Comparison of ENCODE assay signal across 8 cellular contexts in genomic region chr1:93848352-93848883, GRCh38. TPM values are rescaled to one million over a fixed set of nuclear protein-coding genes. Genes with fewer than 3 reads are reported as not detected.
DNase-seq lines count a peak whose midpoint lies in the region; ATAC-seq and TF ChIP-seq lines count a peak whose summit lies in the region.

No MANE protein-coding gene starts in this region.

- peak overlapping the region; percentile 98 for H3K4me3 Mint-ChIP-seq in central memory CD8-positive, alpha-beta T cell
- H3K4me3 Mint-ChIP-seq in naive thymus-derived CD8-positive, alpha-beta T cell, result peak overlapping the region; percentile 89 to 99 (median 96)

- H3K9me3 Mint-ChIP-seq in central memory CD8-positive, alpha-beta T cell, result peaks cover 5% of the 10 kb centered on the region
- H3K9me3 Mint-ChIP-seq in naive thymus-derived CD8-positive, alpha-beta T cell, result peaks cover 0 to 8% (median 0%) of the 10 kb centered on the region in 9 donors

- no peak overlapping the region for H3K9ac ChIP-seq in HUES64 (ENCODE audit: low read depth, low read length)

- H3K4me1 ChIP-seq in HUES64 (ENCODE audit: insufficient read depth, low read length), result peaks cover 6% of the 10 kb centered on the region

- 82% methylated on average over 1 of the region's 4 CpGs for WGBS in HUES64

- H3K27ac ChIP-seq in AG04450 (ENCODE audit: low read depth, low read length) (peak overlapping the region; percentile 89), HUES64 (ENCODE audit: low read depth, low read length) (no peak overlapping the region)

- no peaks in the 10 kb centered on the region for H3K27me3 ChIP-seq in AG04450 (ENCODE audit: control insufficient read depth, insufficient read depth, low read length)
- H3K27me3 ChIP-seq in HUES64 (ENCODE audit: insufficient read depth, low read length), result no peaks in the 10 kb centered on the region

- H3K4me3 ChIP-seq in AG04450 (ENCODE audit: low read depth, low read length), result peak overlapping the region; percentile 83
- peak overlapping the region; percentile 90 for H3K4me3 ChIP-seq in HUES64 (ENCODE audit: low read length)

- H3K36me3 Mint-ChIP-seq in central memory CD8-positive, alpha-beta T cell (ENCODE audit: insufficient read depth), result peaks cover 33% of the 10 kb centered on the region
- H3K36me3 Mint-ChIP-seq in naive thymus-derived CD8-positive, alpha-beta T cell, result peaks cover 0 to 2% (median 1%) of the 10 kb centered on the region in 3 donors

- peaks cover 18% of the 10 kb centered on the region for H3K4me1 Mint-ChIP-seq in central memory CD8-positive, alpha-beta T cell
- H3K4me1 Mint-ChIP-seq in naive thymus-derived CD8-positive, alpha-beta T cell, result peaks cover 15 to 42% (median 35%) of the 10 kb centered on the region in 4 donors

- in situ Hi-C loops in G401 (cut with HindIII; ENCODE audit: low sequenced_read_pairs), result no loop called here

- H3K36me3 ChIP-seq in HUES64 (ENCODE audit: insufficient read depth, low read length), result no peaks in the 10 kb centered on the region

- TF ChIP-seq CTCF in AG04450 (IDR thresholded peaks at IDR 0.05; ENCODE audit: low read depth, low read length) (no peak), GM10266 (IDR thresholded peaks at IDR 0.05; ENCODE audit: control insufficient read depth, insufficient read depth, low read depth, missing control alignments) (no peak)

- H3K27me3 Mint-ChIP-seq in central memory CD8-positive, alpha-beta T cell, result peaks cover 9% of the 10 kb centered on the region
- peaks cover 0 to 6% (median 0%) of the 10 kb centered on the region in 5 donors for H3K27me3 Mint-ChIP-seq in naive thymus-derived CD8-positive, alpha-beta T cell

- DNase-seq in AG04450 (ENCODE audit: low read depth, low spot score), result no peak
- DNase-seq in central memory CD8-positive, alpha-beta T cell (ENCODE audit: low spot score in 2 of 2), result no peak
- DNase-seq in naive thymus-derived CD8-positive, alpha-beta T cell, result no peak
- no peak for DNase-seq in GM10266 (ENCODE audit: extremely low spot score)
- no peak for DNase-seq in G401 (ENCODE audit: low spot score)
- no peak for DNase-seq in HUDEP-2 (lab: John Stamatoyannopoulos, UW; ENCODE audit: unreplicated experiment in 76 of 76)

- POLR2A ChIA-PET in AG04450 (lab: Yijun Ruan, JAX), result no interaction called here
- POLR2A ChIA-PET in naive thymus-derived CD8-positive, alpha-beta T cell (lab: Charles Lee), result interaction anchor here (1.1 to 3.7 kb wide), 4 partner anchors 30 to 888 kb away, joined by 3 to 48 read pairs (median 6); partner anchors contain the start of genes ABCD3, DNTTIP2 and GCLM

- no peak for ATAC-seq in central memory CD8-positive, alpha-beta T cell (replicated peaks; ENCODE audit: extremely low read depth, poor library complexity, severe bottlenecking)
- no peak for ATAC-seq in naive thymus-derived CD8-positive, alpha-beta T cell
- no peak for ATAC-seq in HG02973 (IDR thresholded peaks at IDR 0.05; ENCODE audit: unreplicated experiment)

- H3K27ac Mint-ChIP-seq in central memory CD8-positive, alpha-beta T cell (ENCODE audit: low read depth), result peak overlapping the region; percentile 100
- peak overlapping the region; percentile 94 to 100 (median 96) for H3K27ac Mint-ChIP-seq in naive thymus-derived CD8-positive, alpha-beta T cell

- H3K9me3 ChIP-seq in AG04450 (ENCODE audit: control insufficient read depth, insufficient read depth, low read length), result peaks cover 4% of the 10 kb centered on the region; the same call in 1 of the 2 replicates
- H3K9me3 ChIP-seq in HUES64 (ENCODE audit: insufficient read depth, low read depth, low read length), result peaks cover 12% of the 10 kb centered on the region; the same call in 1 of the 2 replicates

- CTCF ChIA-PET in AG04450 (lab: Charles Lee), result interaction anchor here (2.9 kb wide), 1 partner anchor 219 kb away, joined by 11 read pairs; no protein-coding TSS in a partner anchor

RNA-seq across cellular contexts. Expression of gene DNTTIP2, which starts 30.6 kb away (rescaled TPM):
- polyA plus RNA-seq in AG04450 (2011; rRNA removed), result 27.4 and 31.6 TPM in 2 replicates
- 12.1 and 27.0 TPM in 2 replicates for polyA minus RNA-seq in AG04450 (2011; rRNA and poly(A)+ RNA removed)
- 73.4 TPM for polyA plus RNA-seq in HUES64 (2013, experiment 1 of 2)
- 75.4 TPM for polyA plus RNA-seq in HUES64 (2013, experiment 2 of 2)
- 10 to 100 TPM; 74.2 to 87.6 TPM for total RNA-seq in naive thymus-derived CD8-positive, alpha-beta T cell
- polyA plus RNA-seq in naive thymus-derived CD8-positive, alpha-beta T cell, result 10 to 100 TPM; 68.8 to 72.9 (median 70.9) TPM
- total RNA-seq in G401 (2014; rRNA removed; shearing (Covaris generic)), result 16.7 and 24.8 TPM in 2 replicates
